ENCODE assay signal across 8 cellular contexts in genomic region chr1:149844096-149844495, GRCh38. TPM values are rescaled to one million over a fixed set of nuclear protein-coding genes. Genes with fewer than 3 reads are reported as not detected.
A peak's percentile ranks its signal among the peaks of the same experiment; 100 is the strongest.
DNase-seq lines count a peak whose midpoint lies in the region; ATAC-seq, FAIRE-seq and TF ChIP-seq lines count a peak whose summit lies in the region.

No MANE protein-coding gene starts in this region.

- H3K9me1 ChIP-seq in keratinocyte (ENCODE audit: control insufficient read depth, extremely low read depth, insufficient read depth, low read length): peaks cover 2% of the 10 kb centered on the region

- H3K36me3 Mint-ChIP-seq in activated naive CD8-positive, alpha-beta T cell treated with anti-CD3 and anti-CD28 coated beads for 36 hours: peaks cover 31% of the 10 kb centered on the region

- peaks cover 44% of the 10 kb centered on the region for H3K4me1 Mint-ChIP-seq in activated naive CD8-positive, alpha-beta T cell treated with anti-CD3 and anti-CD28 coated beads for 36 hours

- H3K27me3 Mint-ChIP-seq in activated naive CD8-positive, alpha-beta T cell treated with anti-CD3 and anti-CD28 coated beads for 36 hours: no peaks in the 10 kb centered on the region

- no peak for TF ChIP-seq CTCF in keratinocyte (optimal IDR thresholded peaks at IDR 0.05 in 1 of 3, IDR thresholded peaks at IDR 0.05 in 1 of 3, conservative IDR thresholded peaks at IDR 0.05 in 1 of 3; ENCODE audit: extremely low read depth in 1 of 3, insufficient read depth in 2 of 3, low read length in 3 of 3)
- TF ChIP-seq CTCF in transverse colon (IDR thresholded peaks at IDR 0.05): no peak
- no peak for TF ChIP-seq CTCF in omental fat pad (IDR thresholded peaks at IDR 0.05)

- H3K9me3 ChIP-seq in HUES6 (ENCODE audit: control insufficient read depth, insufficient read depth, low read depth, low read length): no peaks in the 10 kb centered on the region
- H3K9me3 ChIP-seq in keratinocyte (ENCODE audit: control insufficient read depth, low read depth, low read length): no peaks in the 10 kb centered on the region
- no peaks in the 10 kb centered on the region for H3K9me3 ChIP-seq in transverse colon

- no peak for TF ChIP-seq EP300 in transverse colon (IDR thresholded peaks at IDR 0.05; ENCODE audit: low read depth)

- no peak for FAIRE-seq in keratinocyte (lab: Jason Lieb, UNC)

- dilution Hi-C loops in keratinocyte (cut with MboI; ENCODE audit: extremely low pct_ligation_motif_present, low sequenced_read_pairs): no loop called here

- no peaks in the 10 kb centered on the region for H3K9me3 Mint-ChIP-seq in activated naive CD8-positive, alpha-beta T cell treated with anti-CD3 and anti-CD28 coated beads for 36 hours

- DNase-seq in AG08396 (ENCODE audit: low spot score) (peak; percentile 32), keratinocyte (ENCODE audit: low read depth, low spot score) (no peak), transverse colon (no peak), omental fat pad (ENCODE audit: low spot score) (no peak), GM19238 (ENCODE audit: insufficient read length, low spot score) (no peak), NCI-H1930 (lab: John Stamatoyannopoulos, UW) (no peak)
- no peak for DNase-seq in activated naive CD8-positive, alpha-beta T cell treated with anti-CD3 and anti-CD28 coated beads for 36 hours

- no peak for ATAC-seq in omental fat pad (ENCODE audit: low FRiP score)

- H3K27me3 ChIP-seq in HUES6 (ENCODE audit: control insufficient read depth, insufficient read depth, low read length): no peaks in the 10 kb centered on the region
- H3K27me3 ChIP-seq in keratinocyte (ENCODE audit: control insufficient read depth, extremely low read depth, insufficient read depth, low read length): no peaks in the 10 kb centered on the region
- no peaks in the 10 kb centered on the region for H3K27me3 ChIP-seq in transverse colon

- H3K4me3 ChIP-seq in HUES6 (ENCODE audit: low read depth, low read length) (peak overlapping the region; percentile 75), keratinocyte (ENCODE audit: control insufficient read depth in 2 of 3, extremely low read depth in 1 of 3, insufficient read depth in 2 of 3, low read depth in 1 of 3, low read length in 3 of 3) (peak overlapping the region; percentile 55 to 98 (median 94)), transverse colon (peak overlapping the region in 2 of 4 donors; percentile 45 to 58)

- in situ Hi-C loops in transverse colon (cut with MboI; ENCODE audit: low pct_ligation_motif_present in 1 of 4, low pct_unique_long_range_greater_than_20kb in 1 of 4, low sequenced_read_pairs in 3 of 4): no loop called here

- peak overlapping the region; percentile 95 for H3K27ac Mint-ChIP-seq in activated naive CD8-positive, alpha-beta T cell treated with anti-CD3 and anti-CD28 coated beads for 36 hours

- H3K9ac ChIP-seq in HUES6 (ENCODE audit: low read length): peak overlapping the region; percentile 90
- H3K9ac ChIP-seq in keratinocyte (ENCODE audit: control insufficient read depth, extremely low read depth, insufficient read depth, low read length): peak overlapping the region; percentile 90

- H2AFZ ChIP-seq in keratinocyte (ENCODE audit: control insufficient read depth, low read length): no peak overlapping the region

- 19% methylated on average over 3 of the region's 3 CpGs for WGBS in transverse colon (ENCODE audit: low coverage in 1 of 2), 2 donors

- no peak for TF ChIP-seq POLR2A in transverse colon (IDR thresholded peaks at IDR 0.05)

- peak overlapping the region; percentile 87 for H3K4me2 ChIP-seq in keratinocyte (ENCODE audit: control insufficient read depth, extremely low read depth, insufficient read depth, low read depth, low read length)

- peaks cover 44% of the 10 kb centered on the region for H3K79me2 ChIP-seq in keratinocyte (ENCODE audit: control insufficient read depth, insufficient read depth, low read length)

- H3K36me3 ChIP-seq in HUES6 (ENCODE audit: control insufficient read depth, insufficient read depth, low read length): no peaks in the 10 kb centered on the region
- peaks cover 0 to 1% of the 10 kb centered on the region in 2 experiments for H3K36me3 ChIP-seq in keratinocyte (ENCODE audit: control insufficient read depth in 2 of 2, extremely low read depth in 1 of 2, insufficient read depth in 2 of 2, low read length in 2 of 2)
- no peaks in the 10 kb centered on the region for H3K36me3 ChIP-seq in transverse colon

- intact Hi-C loops in transverse colon (cut with DNase I; ENCODE audit: low total_unique reads): no loop called here

- H3K4me3 Mint-ChIP-seq in activated naive CD8-positive, alpha-beta T cell treated with anti-CD3 and anti-CD28 coated beads for 36 hours: peak overlapping the region; percentile 88

- peaks cover 4% of the 10 kb centered on the region for H4K20me1 ChIP-seq in keratinocyte (ENCODE audit: control insufficient read depth, extremely low read depth, insufficient read depth, low read length)

- peak overlapping the region; percentile 70; the same call in 1 of the 2 replicates for H3K27ac ChIP-seq in HUES6 (ENCODE audit: low read depth, low read length)
- H3K27ac ChIP-seq in keratinocyte (ENCODE audit: control insufficient read depth, insufficient read depth, low read length): peak overlapping the region; percentile 91
- H3K27ac ChIP-seq in transverse colon: peak overlapping the region; percentile 86 to 91 (median 91)

- H3K4me1 ChIP-seq in HUES6 (ENCODE audit: control insufficient read depth, insufficient read depth, low read length): peaks cover 40% of the 10 kb centered on the region
- H3K4me1 ChIP-seq in keratinocyte (ENCODE audit: control insufficient read depth, extremely low read depth, insufficient read depth, low read length): peaks cover 33% of the 10 kb centered on the region
- peaks cover 13 to 44% (median 34%) of the 10 kb centered on the region in 4 donors for H3K4me1 ChIP-seq in transverse colon

RNA-seq across cellular contexts. Expression of gene BOLA1, which starts 55.3 kb away (rescaled TPM):
- total RNA-seq in activated naive CD8-positive, alpha-beta T cell treated with anti-CD3 and anti-CD28 coated beads for 36 hours: 10 to 100 TPM; 20.6 to 22.6 TPM
- 9.5 to 15.4 TPM (median 13.8 TPM) in 3 replicates for polyA plus RNA-seq in keratinocyte
- 8.4 TPM for polyA plus RNA-seq in keratinocyte (2011; ENCODE audit: low read depth)
- 8.7 and 15.9 TPM in 2 replicates for polyA plus RNA-seq in keratinocyte (2011; cell fraction: cytosol; rRNA removed)
- 10.7 and 13.0 TPM in 2 replicates for polyA plus RNA-seq in keratinocyte (2011; cell fraction: nucleus; rRNA removed)
- polyA plus RNA-seq in keratinocyte (2012; ENCODE audit: low replicate concordance): 9.5 and 17.6 TPM in 2 replicates
- polyA minus RNA-seq in keratinocyte: 1.9 to 2.2 TPM in 2 of 3 replicates, not detected in the other
- 5.0 TPM for polyA minus RNA-seq in keratinocyte (2011; cell fraction: cytosol; rRNA and poly(A)+ RNA removed)
- polyA minus RNA-seq in keratinocyte (2011; cell fraction: nucleus; rRNA and poly(A)+ RNA removed): 2.6 and 3.3 TPM in 2 replicates
- total RNA-seq in transverse colon (10 to 100 TPM in 3 of 4 donors, 1 to 10 TPM in 1; 7.4 to 61.0 (median 31.5) TPM), omental fat pad (10 to 100 TPM; 11.5 to 28.8 (median 25.5) TPM)
